12 cellular contexts compared by ENCODE assay signal in the genomic region with DNA sequence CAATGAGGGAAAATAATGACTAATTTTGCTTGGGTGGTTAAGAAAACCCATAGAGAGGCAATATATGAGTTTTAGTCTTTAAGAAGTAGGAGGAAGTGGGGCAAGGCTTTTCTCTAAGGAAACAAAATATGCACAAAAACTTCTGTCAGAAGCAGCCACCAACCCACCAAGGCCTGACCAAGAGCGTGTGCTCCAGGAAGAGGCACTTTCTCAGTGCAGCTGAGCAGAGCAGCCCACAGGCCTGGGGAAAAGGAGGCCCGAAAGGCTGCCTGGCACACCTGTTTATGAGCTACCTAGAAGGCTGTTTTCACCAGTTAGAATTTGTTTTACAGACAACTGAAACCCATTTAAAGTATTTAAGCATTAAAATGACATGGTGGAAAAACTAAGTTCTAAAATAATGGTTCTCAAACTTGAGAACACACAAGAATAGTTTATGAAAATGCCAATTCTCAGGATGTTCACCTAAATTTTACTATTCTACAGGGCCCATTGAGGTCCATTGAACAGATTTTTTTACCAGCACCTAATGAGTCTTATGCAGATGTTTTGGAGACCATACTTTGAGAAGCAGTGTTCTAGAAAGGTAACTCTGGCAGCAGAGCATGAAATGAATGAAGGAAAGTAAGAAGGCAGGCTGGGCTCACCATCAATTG.
A peak's percentile ranks its signal among the peaks of the same experiment; 100 is the strongest.
DNase-seq lines count a peak whose midpoint lies in the region; ATAC-seq and TF ChIP-seq lines count a peak whose summit lies in the region.
"Had no signal": no experiment of that assay in that cellular context is flagged by ENCODE, and none has a peak within 500 bp of the region (broad histone marks: within the 10 kb centered on the region; RNA-seq: fewer than 3 reads in every experiment).

No MANE protein-coding gene starts in this region.

- no peaks in the 10 kb centered on the region for H3K36me3 Mint-ChIP-seq in CD4-positive, alpha-beta memory T cell
- no peaks in the 10 kb centered on the region for H3K36me3 Mint-ChIP-seq in Caco-2 (ENCODE audit: insufficient read depth, unreplicated experiment)

- intact Hi-C loops in CD4-positive, alpha-beta memory T cell (cut with micrococcal nuclease) = no loop called here
- intact Hi-C loops in stomach (cut with DNase I; ENCODE audit: low total_unique reads) = no loop called here
- intact Hi-C loops in Caco-2 (cut with micrococcal nuclease; ENCODE audit: unreplicated experiment) = loop anchor here (2.0 kb wide), 1 partner anchor 275 kb away; no protein-coding TSS in a partner anchor

- H3K9me3 Mint-ChIP-seq in CD4-positive, alpha-beta memory T cell = peaks cover 0 to 4% (median 0%) of the 10 kb centered on the region in 8 donors
- H3K9me3 Mint-ChIP-seq in Caco-2 (ENCODE audit: unreplicated experiment) = peaks cover 13% of the 10 kb centered on the region
- H3K9me3 Mint-ChIP-seq: activated CD4-positive, alpha-beta memory T cell treated with anti-CD3 and anti-CD28 coated beads, Interleukin-2, amount 10 ng/mL, durations not matched to agents 7 days and 5 days had no signal

- H3K27ac Mint-ChIP-seq in CD4-positive, alpha-beta memory T cell = no peak overlapping the region
- no peak overlapping the region for H3K27ac Mint-ChIP-seq in Caco-2 (ENCODE audit: unreplicated experiment)
- H3K27ac Mint-ChIP-seq: activated CD4-positive, alpha-beta memory T cell treated with anti-CD3 and anti-CD28 coated beads, Interleukin-2, amount 10 ng/mL, durations not matched to agents 7 days and 5 days had no signal

- no peak overlapping the region for H3K4me3 Mint-ChIP-seq in CD4-positive, alpha-beta memory T cell
- H3K4me3 Mint-ChIP-seq in Caco-2 (ENCODE audit: unreplicated experiment) = no peak overlapping the region
- H3K4me3 Mint-ChIP-seq: activated CD4-positive, alpha-beta memory T cell treated with anti-CD3 and anti-CD28 coated beads, Interleukin-2, amount 10 ng/mL, durations not matched to agents 7 days and 5 days had no signal

- POLR2A ChIA-PET in CD4-positive, alpha-beta memory T cell (lab: Charles Lee; ENCODE audit: partially characterized antibody) = no interaction called here
- POLR2A ChIA-PET in Caco-2 (lab: Charles Lee) = no interaction called here

- H3K4me1 Mint-ChIP-seq in CD4-positive, alpha-beta memory T cell = no peaks in the 10 kb centered on the region
- H3K4me1 Mint-ChIP-seq in Caco-2 (ENCODE audit: low read depth, unreplicated experiment) = no peaks in the 10 kb centered on the region
- H3K4me1 Mint-ChIP-seq: activated CD4-positive, alpha-beta memory T cell treated with anti-CD3 and anti-CD28 coated beads, Interleukin-2, amount 10 ng/mL, durations not matched to agents 7 days and 5 days had no signal

- H3K4me1 ChIP-seq in CD4-positive, alpha-beta memory T cell (ENCODE audit: insufficient read depth, low read length) = no peaks in the 10 kb centered on the region
- H3K4me1 ChIP-seq in stomach = no peaks in the 10 kb centered on the region
- no peaks in the 10 kb centered on the region for H3K4me1 ChIP-seq in Caco-2

- DNase-seq in CD4-positive, alpha-beta memory T cell = no peak
- no peak for DNase-seq in stomach
- DNase-seq in Caco-2 = no peak
- DNase-seq in omental fat pad (ENCODE audit: low spot score) = no peak
- DNase-seq: activated CD4-positive, alpha-beta memory T cell treated with anti-CD3 and anti-CD28 coated beads, Interleukin-2, amount 10 ng/mL, durations not matched to agents 7 days and 5 days; aorta; effector memory CD4-positive, alpha-beta T cell; SIG-M5 had no signal

- no peaks in the 10 kb centered on the region for H3K9me3 ChIP-seq in CD4-positive, alpha-beta memory T cell (ENCODE audit: control insufficient read depth in 1 of 2, low read length in 2 of 2)
- no peaks in the 10 kb centered on the region for H3K9me3 ChIP-seq in stomach
- peaks cover 4% of the 10 kb centered on the region; the same call in 1 of the 2 replicates for H3K9me3 ChIP-seq in Caco-2

- no peaks in the 10 kb centered on the region for H3K27me3 Mint-ChIP-seq in CD4-positive, alpha-beta memory T cell
- no peaks in the 10 kb centered on the region for H3K27me3 Mint-ChIP-seq in Caco-2 (ENCODE audit: insufficient read depth, unreplicated experiment)
- H3K27me3 Mint-ChIP-seq: activated CD4-positive, alpha-beta memory T cell treated with anti-CD3 and anti-CD28 coated beads, Interleukin-2, amount 10 ng/mL, durations not matched to agents 7 days and 5 days had no signal

- no peaks in the 10 kb centered on the region for H3K27me3 ChIP-seq in CD4-positive, alpha-beta memory T cell (ENCODE audit: insufficient read depth, low read length)
- H3K27me3 ChIP-seq in stomach (no peaks in the 10 kb centered on the region), Caco-2 (replicated peaks; ENCODE audit: control insufficient read depth, insufficient read depth, low read length) (no peaks in the 10 kb centered on the region)

- no peak overlapping the region for H3K27ac ChIP-seq in CD4-positive, alpha-beta memory T cell (ENCODE audit: low read depth, low read length)
- no peak overlapping the region for H3K27ac ChIP-seq in stomach

- no peak for TF ChIP-seq CTCF in stomach (IDR thresholded peaks at IDR 0.05)
- TF ChIP-seq CTCF in Caco-2 (IDR thresholded peaks at IDR 0.05; ENCODE audit: insufficient read depth in 1 of 2, low read depth in 1 of 2, low read length in 1 of 2, severe bottlenecking in 1 of 2, unreplicated experiment in 1 of 2) = no peak
- no peak for TF ChIP-seq CTCF in omental fat pad (IDR thresholded peaks at IDR 0.05)

- no peaks in the 10 kb centered on the region for H3K36me3 ChIP-seq in CD4-positive, alpha-beta memory T cell (ENCODE audit: insufficient read depth, low read length)
- H3K36me3 ChIP-seq in stomach = no peaks in the 10 kb centered on the region
- H3K36me3 ChIP-seq in Caco-2 (ENCODE audit: control insufficient read depth, insufficient read depth, low read length) = no peaks in the 10 kb centered on the region

- TF ChIP-seq EP300 in stomach (IDR thresholded peaks at IDR 0.05) = no peak

- 74 to 91% (median 76%) methylated on average over 2 of the region's 2 CpGs for WGBS in stomach, 5 donors

- ATAC-seq in GM18498 (IDR thresholded peaks at IDR 0.05; ENCODE audit: unreplicated experiment) (peak; percentile 95), GM19397 (IDR thresholded peaks at IDR 0.05; ENCODE audit: unreplicated experiment) (peak; percentile 96), HG02870 (IDR thresholded peaks at IDR 0.05; ENCODE audit: unreplicated experiment) (peak; percentile 92), HG03558 (IDR thresholded peaks at IDR 0.05; ENCODE audit: extremely low read depth, unreplicated experiment) (peak; percentile 83), omental fat pad (ENCODE audit: low FRiP score) (no peak)

- CTCF ChIA-PET in CD4-positive, alpha-beta memory T cell (lab: Charles Lee; ENCODE audit: partially characterized antibody) = no interaction called here
- CTCF ChIA-PET in Caco-2 (lab: Charles Lee) = no interaction called here

- BruUV-seq in Caco-2 (replicated peaks; lab: Mats Ljungman, UMichigan) = no TSS peak

- no peak for TF ChIP-seq POLR2A in stomach (IDR thresholded peaks at IDR 0.05)

- no peak overlapping the region for H3K4me3 ChIP-seq in CD4-positive, alpha-beta memory T cell (ENCODE audit: low read length in 2 of 2)
- H3K4me3 ChIP-seq in stomach = no peak overlapping the region
- no peak overlapping the region for H3K4me3 ChIP-seq in Caco-2 (ENCODE audit: low read depth, low read length)
